Comparison of ENCODE assay signal across 16 cellular contexts in genomic region chr1:203911806-203912205, GRCh38.
"Had no signal": no experiment of that assay in that cellular context is flagged by ENCODE, and none has a peak within 500 bp of the region (broad histone marks: within the 10 kb centered on the region; RNA-seq: fewer than 3 reads in every experiment).

No MANE protein-coding gene starts in this region.

- ATAC-seq: activated CD8-positive, alpha-beta memory T cell treated with anti-CD3 and anti-CD28 coated beads, Interleukin-2, amount 10 ng/mL, durations not matched to agents 7 days and 5 days; mucosa of descending colon; natural killer cell had no signal

- H3K36me3 Mint-ChIP-seq: activated CD8-positive, alpha-beta memory T cell treated with anti-CD3 and anti-CD28 coated beads, Interleukin-2, amount 10 ng/mL, durations not matched to agents 7 days and 5 days; activated naive CD8-positive, alpha-beta T cell; natural killer cell had no signal

- H3K27ac ChIP-seq: coronary artery, epithelial cell of prostate, right atrium auricular region, tibial nerve had no signal

- H3K4me1 ChIP-seq: right atrium auricular region had no signal

- H3K27me3 ChIP-seq: right atrium auricular region, tibial nerve had no signal

- DNase-seq: activated CD4-positive, alpha-beta T cell treated with anti-CD3 and anti-CD28 coated beads, Interleukin-2, amount 50 U/mL, for 48 hours; activated CD4-positive, CD25-positive, alpha-beta regulatory T cell treated with anti-CD3 and anti-CD28 coated beads, Interleukin-2, amount 50 U/mL, for 72 hours; activated CD8-positive, alpha-beta memory T cell treated with anti-CD3 and anti-CD28 coated beads, Interleukin-2, amount 10 ng/mL, durations not matched to agents 7 days and 5 days; activated gamma-delta T cell; activated T-cell treated with anti-CD3 and anti-CD28 coated beads, Interleukin-2, amount 50 U/mL, for 24 hours; anterior cingulate cortex; effector memory CD4-positive, alpha-beta T cell; mucosa of descending colon; natural killer cell; small intestine had no signal

- H3K36me3 ChIP-seq: right atrium auricular region, tibial nerve had no signal

- H3K4me3 Mint-ChIP-seq: activated CD8-positive, alpha-beta memory T cell treated with anti-CD3 and anti-CD28 coated beads, Interleukin-2, amount 10 ng/mL, durations not matched to agents 7 days and 5 days; activated naive CD8-positive, alpha-beta T cell; activated T-cell treated with anti-CD3 and anti-CD28 coated beads, Interleukin-2, amount 50 U/mL, for 24 hours; natural killer cell; T-helper 2 cell treated with Interferon-gamma antibody and Interleukin-4, amounts not matched to agents 5 μg/mL and 100 μg/mL, for 36 hours had no signal

- H3K9me3 Mint-ChIP-seq: activated T-cell treated with anti-CD3 and anti-CD28 coated beads, Interleukin-2, amount 50 U/mL, for 24 hours; natural killer cell; T-helper 2 cell treated with Interferon-gamma antibody and Interleukin-4, amounts not matched to agents 5 μg/mL and 100 μg/mL, for 36 hours had no signal

- H3K4me3 ChIP-seq: coronary artery, mucosa of descending colon, right atrium auricular region, tibial nerve had no signal

- H3K4me1 Mint-ChIP-seq: natural killer cell had no signal

- H3K27me3 Mint-ChIP-seq: activated naive CD8-positive, alpha-beta T cell; activated T-cell treated with anti-CD3 and anti-CD28 coated beads, Interleukin-2, amount 50 U/mL, for 24 hours had no signal

- H3K9me3 ChIP-seq: mucosa of descending colon, right atrium auricular region, tibial nerve had no signal

- H3K27ac Mint-ChIP-seq: activated CD8-positive, alpha-beta memory T cell treated with anti-CD3 and anti-CD28 coated beads, Interleukin-2, amount 10 ng/mL, durations not matched to agents 7 days and 5 days; activated naive CD8-positive, alpha-beta T cell; activated T-cell treated with anti-CD3 and anti-CD28 coated beads, Interleukin-2, amount 50 U/mL, for 24 hours; natural killer cell; T-helper 2 cell treated with Interferon-gamma antibody and Interleukin-4, amounts not matched to agents 5 μg/mL and 100 μg/mL, for 36 hours had no signal
